Comparison of ENCODE assay signal across 12 cellular contexts in genomic region chrX:150767475-150768131, GRCh38.
DNase-seq lines count a peak whose midpoint lies in the region; ATAC-seq, FAIRE-seq and TF ChIP-seq lines count a peak whose summit lies in the region.
"Had no signal": no experiment of that assay in that cellular context is flagged by ENCODE, and none has a peak within 500 bp of the region (broad histone marks: within the 10 kb centered on the region; RNA-seq: fewer than 3 reads in every experiment).

No MANE protein-coding gene starts in this region.

- no peaks in the 10 kb centered on the region for H3K4me1 ChIP-seq in psoas muscle
- H3K4me1 ChIP-seq: body of pancreas had no signal

- H3K4me3 ChIP-seq in bronchial epithelial cell (ENCODE audit: low read depth, low read length) = no peak overlapping the region
- no peak overlapping the region for H3K4me3 ChIP-seq in psoas muscle
- no peak overlapping the region for H3K4me3 ChIP-seq in MG63
- H3K4me3 ChIP-seq: body of pancreas, lung had no signal

- peak overlapping the region; percentile 46 for H3K27ac ChIP-seq in psoas muscle
- H3K27ac ChIP-seq: body of pancreas had no signal

- WGBS in psoas muscle, 3 donors = 73 to 86% (median 74%) methylated on average over 15 to 17 of the region's 17 CpGs

- DNase-seq in activated CD4-positive, CD25-positive, alpha-beta regulatory T cell (lab: John Stamatoyannopoulos, UW) = no peak
- DNase-seq in MV-4-11 (lab: John Stamatoyannopoulos, UW) = peak; percentile 90
- peak; percentile 62 for DNase-seq in bronchial epithelial cell (ENCODE audit: low read depth)
- no peak for DNase-seq in psoas muscle
- no peak for DNase-seq in MG63
- DNase-seq: SHP77 treated with DMSO at 0.1 percent for 48 hours had no signal

- FAIRE-seq in bronchial epithelial cell (lab: Jason Lieb, UNC) = no peak
- FAIRE-seq: A204.1 had no signal

- no peak for TF ChIP-seq CTCF in bronchial epithelial cell (IDR thresholded peaks at IDR 0.05; ENCODE audit: insufficient read depth, low read length, severe bottlenecking)
- TF ChIP-seq CTCF in psoas muscle (IDR thresholded peaks at IDR 0.05) = no peak

- H3K9me3 ChIP-seq in psoas muscle = no peaks in the 10 kb centered on the region
- no peaks in the 10 kb centered on the region for H3K9me3 ChIP-seq in MG63
- H3K9me3 ChIP-seq: body of pancreas had no signal

- H3K36me3 ChIP-seq in bronchial epithelial cell (ENCODE audit: control insufficient read depth, insufficient read depth, low read length) = peaks cover 2% of the 10 kb centered on the region
- peaks cover 0 to 26% of the 10 kb centered on the region in 2 donors for H3K36me3 ChIP-seq in psoas muscle (ENCODE audit: insufficient read depth in 1 of 2, low read depth in 1 of 2)
- H3K36me3 ChIP-seq in MG63 = no peaks in the 10 kb centered on the region

- peak; percentile 81 to 84 for ATAC-seq in activated CD4-positive, CD25-positive, alpha-beta regulatory T cell treated with anti-CD3 and anti-CD28 coated beads, Interleukin-2, amount 50 U/mL, for 24 hours
- ATAC-seq in psoas muscle (peak; percentile 25 to 64 (median 55)), HG03095 (IDR thresholded peaks at IDR 0.05; ENCODE audit: unreplicated experiment) (no peak), GM18861 (IDR thresholded peaks at IDR 0.05; ENCODE audit: unreplicated experiment) (no peak)
- ATAC-seq: body of pancreas had no signal

- no peaks in the 10 kb centered on the region for H3K27me3 ChIP-seq in bronchial epithelial cell (ENCODE audit: control insufficient read depth, insufficient read depth, low read length)
- H3K27me3 ChIP-seq in psoas muscle (ENCODE audit: insufficient read depth in 3 of 3, low read length in 2 of 3) = no peaks in the 10 kb centered on the region
- H3K27me3 ChIP-seq in MG63 = no peaks in the 10 kb centered on the region
- H3K27me3 ChIP-seq: body of pancreas had no signal

- intact Hi-C loops in psoas muscle (cut with DNase I) = loop anchor here in 1 of 2 donors (2.0 kb wide), 1 partner anchor 315 kb away; no protein-coding TSS in a partner anchor

Comparison
In these comparisons a context has a peak if more than half of its experiments do, and no peak if none do; other contexts are left out.
1. ATAC-seq: peak in activated CD4-positive, CD25-positive, alpha-beta regulatory T cell treated with anti-CD3 and anti-CD28 coated beads, Interleukin-2, amount 50 U/mL, for 24 hours (2 of 2) and psoas muscle (4 of 4); none in HG03095 (single experiment) and GM18861 (single experiment).
2. DNase-seq: peak in MV-4-11 (single experiment) and bronchial epithelial cell (single experiment); none in activated CD4-positive, CD25-positive, alpha-beta regulatory T cell (0 of 4), psoas muscle (0 of 2) and MG63 (single experiment).